8 cellular contexts compared by ENCODE assay signal in the genomic region with DNA sequence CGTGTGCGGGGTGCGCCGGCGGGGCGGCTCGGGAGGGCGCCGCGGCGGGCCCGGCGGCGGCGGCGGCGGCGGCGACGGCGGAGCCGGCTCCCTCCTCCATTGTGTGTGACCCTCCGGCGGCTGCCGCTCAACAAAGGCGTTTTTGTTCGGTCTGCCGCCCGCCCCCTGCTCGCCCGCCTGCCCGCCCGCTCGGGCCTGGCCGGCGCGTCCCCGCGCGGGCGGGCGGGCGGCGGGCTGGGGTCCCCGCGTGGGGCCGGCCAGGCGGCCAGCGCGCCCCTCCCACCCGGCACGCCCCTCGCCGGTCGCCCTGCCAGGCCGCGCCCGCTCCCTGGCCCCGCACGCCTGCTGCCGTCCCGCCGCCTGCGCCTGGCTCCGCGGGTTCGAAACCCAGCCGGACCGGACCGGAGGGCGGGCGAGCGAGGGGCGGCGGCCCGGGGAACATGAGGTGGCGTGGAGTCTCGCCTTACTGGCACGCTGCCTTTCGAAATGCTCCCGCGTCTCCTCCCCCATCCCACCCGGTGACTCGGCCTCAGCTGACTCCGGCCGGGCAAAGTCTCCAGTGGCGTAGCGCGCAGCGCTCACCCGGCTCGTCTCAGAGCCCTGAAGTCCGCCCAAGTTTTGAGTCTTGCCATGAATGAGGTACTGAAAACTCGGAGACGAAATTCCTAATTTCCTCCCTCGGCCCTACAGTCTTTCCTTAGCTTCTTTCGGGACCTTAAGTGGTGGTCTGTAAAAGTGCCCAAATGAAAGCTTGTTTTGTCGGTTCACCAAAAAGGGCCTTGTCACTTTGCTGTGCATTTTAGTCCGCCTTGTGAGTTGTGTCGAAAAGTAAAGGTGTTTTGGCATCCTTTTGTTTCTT. TPM values are rescaled to one million over a fixed set of nuclear protein-coding genes. Genes with fewer than 3 reads are reported as not detected.
DNase-seq lines count a peak whose midpoint lies in the region; TF ChIP-seq lines count a peak whose summit lies in the region.

No MANE protein-coding gene starts in this region.

- TF ChIP-seq CTCF in GM12875 (IDR thresholded peaks at IDR 0.05; ENCODE audit: borderline replicate concordance, insufficient read depth, low read depth, low read length) (no peak), MM.1S (IDR thresholded peaks at IDR 0.05; ENCODE audit: low read length) (no peak), WI38 (IDR thresholded peaks at IDR 0.05; ENCODE audit: low read depth, low read length) (no peak), mammary epithelial cell (conservative IDR thresholded peaks at IDR 0.05 in 1 of 2, IDR thresholded peaks at IDR 0.05 in 1 of 2; ENCODE audit: extremely low read depth in 1 of 2, insufficient read depth in 1 of 2, low read depth in 1 of 2, low read length in 2 of 2) (no peak)

- peak; percentile 67 to 81 for DNase-seq in HAP-1 (ENCODE audit: low spot score in 2 of 2)
- peak; percentile 77 for DNase-seq in MM.1S
- peak; percentile 92 for DNase-seq in mammary epithelial cell
- peak; percentile 88 for DNase-seq in islet precursor cell
- peak; percentile 38 to 52 for DNase-seq in stimulated activated CD4-positive, alpha-beta T cell treated with anti-CD3 and anti-CD28 coated beads, Interleukin-12 subunit alpha, Interleukin-12 subunit beta, amount 100 ng/mL, for 24 hours (ENCODE audit: low read depth in 2 of 2)
- no peak for DNase-seq in NCI-H1694 treated with DMSO at 0.1 percent for 48 hours (lab: John Stamatoyannopoulos, UW)

- WGBS in mammary epithelial cell (ENCODE audit: low coverage, missing lambda C conversion rate) = 0% methylated on average over 6 of the region's 100 CpGs

- in situ Hi-C loops in HAP-1 (cut with MboI; ENCODE audit: low sequenced_read_pairs) (no loop called here), mammary epithelial cell (cut with MboI; ENCODE audit: low sequenced_read_pairs in 2 of 2) (no loop called here)

- no peaks in the 10 kb centered on the region for H3K27me3 ChIP-seq in HAP-1 (ENCODE audit: low read depth)
- no peaks in the 10 kb centered on the region for H3K27me3 ChIP-seq in MM.1S (replicated peaks; ENCODE audit: insufficient read depth, low read length)
- H3K27me3 ChIP-seq in mammary epithelial cell (ENCODE audit: insufficient read depth, low read length) = no peaks in the 10 kb centered on the region

- H3K36me3 ChIP-seq in HAP-1 (replicated peaks) (0 out of 2 replicates have a peak, but pooled peaks cover 3% of the 10 kb centered on the region), MM.1S (replicated peaks; ENCODE audit: insufficient read depth, low read length) (no peaks in the 10 kb centered on the region), mammary epithelial cell (ENCODE audit: insufficient read depth, low read length) (no peaks in the 10 kb centered on the region)

- H4K20me1 ChIP-seq in MM.1S (ENCODE audit: insufficient read depth, low read length) (no peaks in the 10 kb centered on the region), mammary epithelial cell (ENCODE audit: insufficient read depth, low read length) (no peaks in the 10 kb centered on the region)

- H3K4me1 ChIP-seq in HAP-1 (peaks cover 19% of the 10 kb centered on the region), MM.1S (ENCODE audit: low read length) (peaks cover 8% of the 10 kb centered on the region), mammary epithelial cell (ENCODE audit: insufficient read depth, low read length) (peaks cover 13% of the 10 kb centered on the region)

- H3K9me3 ChIP-seq in HAP-1 = no peaks in the 10 kb centered on the region
- no peaks in the 10 kb centered on the region for H3K9me3 ChIP-seq in MM.1S (replicated peaks; ENCODE audit: insufficient read depth, low read length)
- no peaks in the 10 kb centered on the region for H3K9me3 ChIP-seq in mammary epithelial cell (replicated peaks; ENCODE audit: insufficient read depth, low read length)

- CTCF ChIA-PET in mammary epithelial cell (lab: Charles Lee; ENCODE audit: low non-redundant PET) = no interaction called here

- H3K4me2 ChIP-seq in MM.1S (ENCODE audit: low read depth, low read length) (peak overlapping the region; percentile 78; the same call in 1 of the 2 replicates), mammary epithelial cell (ENCODE audit: insufficient read depth, low read depth, low read length) (peak overlapping the region; percentile 96)

- no TSS peak for BruUV-seq in mammary epithelial cell (replicated peaks; lab: Mats Ljungman, UMichigan)

- intact Hi-C loops in mammary epithelial cell (cut with micrococcal nuclease) = loop anchor here (1.0 to 2.0 kb wide), 5 partner anchors 24 to 121 kb away; no protein-coding TSS in a partner anchor

- peaks cover 22% of the 10 kb centered on the region for H3F3A ChIP-seq in MM.1S (ENCODE audit: insufficient read depth, low read length)

- H3K27ac ChIP-seq in MM.1S (ENCODE audit: low read length) = peak overlapping the region; percentile 80
- peak overlapping the region; percentile 99 for H3K27ac ChIP-seq in mammary epithelial cell (ENCODE audit: insufficient read depth, low read depth, low read length)

- H2AFZ ChIP-seq in MM.1S (ENCODE audit: low read length) (peak overlapping the region; percentile 43), mammary epithelial cell (ENCODE audit: low read depth, low read length) (peak overlapping the region; percentile 63)

- H3K79me2 ChIP-seq in MM.1S (ENCODE audit: low read length) = peaks cover 50% of the 10 kb centered on the region
- H3K79me2 ChIP-seq in mammary epithelial cell (ENCODE audit: insufficient read depth, low read length) = peaks cover 49% of the 10 kb centered on the region

- dilution Hi-C loops in mammary epithelial cell (cut with HindIII; ENCODE audit: low sequenced_read_pairs) = loop anchor here (5.0 kb wide), 2 partner anchors 32 to 48 kb away; no protein-coding TSS in a partner anchor

- H3K4me3 ChIP-seq in GM12875 (ENCODE audit: low read depth, low read length) (peak overlapping the region; percentile 79), HAP-1 (peak overlapping the region; percentile 65), MM.1S (ENCODE audit: low read length) (peak overlapping the region; percentile 71), WI38 (ENCODE audit: low read depth, low read length) (peak overlapping the region; percentile 82), mammary epithelial cell (replicated peaks in 1 of 3; ENCODE audit: insufficient read depth in 1 of 3, low read depth in 2 of 3, low read length in 3 of 3) (peak overlapping the region; percentile 57 to 80 (median 76))

- H3K9me2 ChIP-seq in MM.1S (replicated peaks; ENCODE audit: insufficient read depth, low read length) = no peaks in the 10 kb centered on the region

- peak overlapping the region; percentile 81 for H3K9ac ChIP-seq in MM.1S (ENCODE audit: low read length)
- H3K9ac ChIP-seq in mammary epithelial cell (ENCODE audit: insufficient read depth, low read length) = peak overlapping the region; percentile 100

RNA-seq across cellular contexts. Expression of gene MAPK6, which starts 0.6 kb away (rescaled TPM):
- total RNA-seq in mammary epithelial cell = 100 to 1,000 TPM in 1 of 2 donors, 10 to 100 TPM in 1; 99.9 to 105 TPM
- 42.5 TPM for polyA plus RNA-seq in mammary epithelial cell
- 76.9 TPM for polyA minus RNA-seq in mammary epithelial cell

RNA-seq across cellular contexts. Expression of gene LEO1, which starts 48.0 kb away (rescaled TPM):
- 10 to 100 TPM; 11.3 to 25.5 TPM for total RNA-seq in mammary epithelial cell
- 7.3 TPM for polyA plus RNA-seq in mammary epithelial cell
- polyA minus RNA-seq in mammary epithelial cell = 7.5 TPM
